Comparison of ENCODE assay signal across 11 cellular contexts in genomic region chr12:9365296-9365695, GRCh38.
A peak's percentile ranks its signal among the peaks of the same experiment; 100 is the strongest.
DNase-seq lines count a peak whose midpoint lies in the region; ATAC-seq and TF ChIP-seq lines count a peak whose summit lies in the region.
"Had no signal": no experiment of that assay in that cellular context is flagged by ENCODE, and none has a peak within 500 bp of the region (broad histone marks: within the 10 kb centered on the region; RNA-seq: fewer than 3 reads in every experiment).

No MANE protein-coding gene starts in this region.

- H3K4me1 Mint-ChIP-seq in Calu3 (ENCODE audit: low read depth, unreplicated experiment): peaks cover 22% of the 10 kb centered on the region

- no peak overlapping the region for H2BK120ac ChIP-seq in neuronal stem cell (ENCODE audit: low read depth, low read length)

- H3K23ac ChIP-seq in neuronal stem cell (ENCODE audit: low read depth, low read length, poor library complexity): no peak overlapping the region

- no peak overlapping the region for H4K91ac ChIP-seq in neuronal stem cell (ENCODE audit: low read depth, low read length, poor library complexity)

- H3K79me1 ChIP-seq in neuronal stem cell (ENCODE audit: low read depth, low read length): no peaks in the 10 kb centered on the region

- H3K36me3 ChIP-seq in KMS-11 (ENCODE audit: insufficient read depth): no peaks in the 10 kb centered on the region
- H3K36me3 ChIP-seq in lower lobe of right lung: no peaks in the 10 kb centered on the region
- H3K36me3 ChIP-seq in neuronal stem cell (replicated peaks in 1 of 2; ENCODE audit: control insufficient read depth in 2 of 2, insufficient read depth in 2 of 2, low read length in 2 of 2): no peaks in the 10 kb centered on the region

- no peak for TF ChIP-seq POLR2A in GM18505 (IDR thresholded peaks at IDR 0.05; ENCODE audit: borderline replicate concordance, extremely low read depth, insufficient read depth, insufficient read length)

- H4K8ac ChIP-seq in neuronal stem cell (ENCODE audit: low read depth, low read length): no peak overlapping the region

- H3K18ac ChIP-seq in neuronal stem cell (ENCODE audit: low read length): no peak overlapping the region

- H3K4me2 ChIP-seq in KMS-11: peak overlapping the region; percentile 71
- H3K4me2 ChIP-seq in neuronal stem cell (ENCODE audit: insufficient read depth, low read length, poor library complexity, severe bottlenecking): no peak overlapping the region

- H2AFZ ChIP-seq in KMS-11 (ENCODE audit: low read depth) (peak overlapping the region; percentile 49), neuronal stem cell (ENCODE audit: low read length) (no peak overlapping the region)

- no peak overlapping the region for H3K4ac ChIP-seq in neuronal stem cell (ENCODE audit: low read length)

- no peaks in the 10 kb centered on the region for H3K9me3 Mint-ChIP-seq in Calu3 (ENCODE audit: low read depth, unreplicated experiment)
- H3K9me3 Mint-ChIP-seq: type B pancreatic cell had no signal

- TF ChIP-seq CTCF in Calu3 (IDR thresholded peaks at IDR 0.05; ENCODE audit: unreplicated experiment): no peak
- TF ChIP-seq CTCF in KMS-11 (conservative IDR thresholded peaks at IDR 0.05; ENCODE audit: low read depth, low read length): no peak
- TF ChIP-seq CTCF in lower lobe of right lung (IDR thresholded peaks at IDR 0.05): no peak

- peak overlapping the region; percentile 84 for H3K27ac ChIP-seq in KMS-11
- no peak overlapping the region for H3K27ac ChIP-seq in lower lobe of right lung
- no peak overlapping the region for H3K27ac ChIP-seq in neuronal stem cell (replicated peaks; ENCODE audit: low read length)

- no CpG with 5 or more reads among the region's 2 CpGs for WGBS in neuronal stem cell (ENCODE audit: extremely low coverage in 2 of 2, insufficient read length in 2 of 2, insufficient replicate concordance in 1 of 2), 2 donors

- peak overlapping the region; percentile 28 for H3K27ac Mint-ChIP-seq in Calu3 (ENCODE audit: unreplicated experiment)
- H3K27ac Mint-ChIP-seq: type B pancreatic cell had no signal

- H3K9me3 ChIP-seq in lower lobe of right lung: no peaks in the 10 kb centered on the region
- no peaks in the 10 kb centered on the region for H3K9me3 ChIP-seq in neuronal stem cell (replicated peaks in 1 of 2; ENCODE audit: control insufficient read depth in 2 of 2, insufficient read depth in 1 of 2, low read depth in 1 of 2, low read length in 2 of 2)

- no peak overlapping the region for H2BK12ac ChIP-seq in neuronal stem cell (ENCODE audit: low read length)

- no peaks in the 10 kb centered on the region for H3K27me3 Mint-ChIP-seq in Calu3 (ENCODE audit: unreplicated experiment)

- H3K4me3 Mint-ChIP-seq in Calu3 (ENCODE audit: low read depth, unreplicated experiment): peak overlapping the region; percentile 47
- H3K4me3 Mint-ChIP-seq: type B pancreatic cell had no signal

- BruUV-seq in Calu3 (replicated peaks; lab: Mats Ljungman, UMichigan): no TSS peak

- peak overlapping the region; percentile 36 for H3K9ac ChIP-seq in KMS-11
- H3K9ac ChIP-seq in neuronal stem cell (ENCODE audit: low read depth, low read length, poor library complexity): no peak overlapping the region

- intact Hi-C loops in Calu3 (cut with micrococcal nuclease; ENCODE audit: unreplicated experiment): no loop called here
- intact Hi-C loops in lower lobe of right lung (cut with DNase I): no loop called here

- H3K4me1 ChIP-seq in KMS-11 (ENCODE audit: low read depth, poor library complexity, severe bottlenecking) (peaks cover 54% of the 10 kb centered on the region), lower lobe of right lung (no peaks in the 10 kb centered on the region), neuronal stem cell (ENCODE audit: control insufficient read depth in 2 of 2, insufficient read depth in 1 of 2, low read depth in 1 of 2, low read length in 2 of 2) (peaks cover 0 to 3% of the 10 kb centered on the region in 2 donors)

- H2BK5ac ChIP-seq in neuronal stem cell (ENCODE audit: low read length): no peak overlapping the region

- ATAC-seq in lower lobe of right lung (no peak), GM18505 (IDR thresholded peaks at IDR 0.05; ENCODE audit: unreplicated experiment) (no peak)

- H4K20me1 ChIP-seq in KMS-11 (ENCODE audit: insufficient read depth): no peaks in the 10 kb centered on the region

- DNase-seq in Calu3 (no peak), astrocyte of the hippocampus (ENCODE audit: low read depth, low spot score) (peak; percentile 56), kidney glomerular epithelial cell (lab: John Stamatoyannopoulos, UW) (peak; percentile 42), lower lobe of right lung (no peak), neuronal stem cell (ENCODE audit: low spot score) (no peak)
- no peak for DNase-seq in NK-92 treated with Interleukin-12 subunit alpha and Interleukin-12 subunit beta, amount 100 ng/mL, for 24 hours (lab: John Stamatoyannopoulos, UW)
- DNase-seq: NCI-H774, SW 1271 had no signal

- H2AK5ac ChIP-seq in neuronal stem cell (ENCODE audit: low read depth, low read length): no peak overlapping the region

- H3K27me3 ChIP-seq in KMS-11 (ENCODE audit: insufficient read depth, low read depth): no peaks in the 10 kb centered on the region
- H3K27me3 ChIP-seq in lower lobe of right lung (ENCODE audit: low read depth): no peaks in the 10 kb centered on the region
- H3K27me3 ChIP-seq in neuronal stem cell (ENCODE audit: control insufficient read depth in 3 of 3, insufficient read depth in 3 of 3, low read depth in 1 of 3, low read length in 3 of 3): no peaks in the 10 kb centered on the region

- no peak overlapping the region for H2BK15ac ChIP-seq in neuronal stem cell (ENCODE audit: low read length)

- H3K79me2 ChIP-seq in KMS-11 (ENCODE audit: insufficient read depth, low read depth): no peaks in the 10 kb centered on the region

- H3K36me3 Mint-ChIP-seq in Calu3 (ENCODE audit: insufficient read depth, unreplicated experiment): no peaks in the 10 kb centered on the region
- H3K36me3 Mint-ChIP-seq: type B pancreatic cell had no signal

- no peak overlapping the region for H3K14ac ChIP-seq in neuronal stem cell (ENCODE audit: low read length)

- CTCF ChIA-PET in Calu3 (lab: Charles Lee): interaction anchor here (1.5 kb wide), 1 partner anchor 34 kb away, joined by 4 read pairs; no protein-coding TSS in a partner anchor

- H3K4me3 ChIP-seq in KMS-11 (IDR thresholded peaks at IDR 0.05; ENCODE audit: insufficient read depth, low read depth, low read length) (no peak overlapping the region), lower lobe of right lung (no peak overlapping the region), neuronal stem cell (ENCODE audit: low read length in 2 of 2) (no peak overlapping the region)

Comparison
In these comparisons a context has a peak if more than half of its experiments do, and no peak if none do; other contexts are left out.
1. DNase-seq: peak in astrocyte of the hippocampus (single experiment) and kidney glomerular epithelial cell (single experiment); none in Calu3 (single experiment), NK-92 treated with Interleukin-12 subunit alpha and Interleukin-12 subunit beta, amount 100 ng/mL, for 24 hours (single experiment), lower lobe of right lung (single experiment) and neuronal stem cell (single experiment).